ENCODE assay signal across 2 cellular contexts in genomic region chr6:167789358-167789757, GRCh38.
TF ChIP-seq lines count a peak whose summit lies in the region.

No MANE protein-coding gene starts in this region.

TF ChIP-seq in WTC11, 78 proteins besides CTCF, POLR2A, EP300 and RAD21 (continued from another document):
- TF ChIP-seq AR (CRISPR knock-in tag; IDR thresholded peaks at IDR 0.05) (no peak), ATF3 (CRISPR knock-in tag; conservative IDR thresholded peaks at IDR 0.05) (no peak), E2F1 (CRISPR knock-in tag; IDR thresholded peaks at IDR 0.05) (no peak), KAT7 (CRISPR knock-in tag; IDR thresholded peaks at IDR 0.05; ENCODE audit: borderline replicate concordance) (no peak)
- TF ChIP-seq, protein P1, sequence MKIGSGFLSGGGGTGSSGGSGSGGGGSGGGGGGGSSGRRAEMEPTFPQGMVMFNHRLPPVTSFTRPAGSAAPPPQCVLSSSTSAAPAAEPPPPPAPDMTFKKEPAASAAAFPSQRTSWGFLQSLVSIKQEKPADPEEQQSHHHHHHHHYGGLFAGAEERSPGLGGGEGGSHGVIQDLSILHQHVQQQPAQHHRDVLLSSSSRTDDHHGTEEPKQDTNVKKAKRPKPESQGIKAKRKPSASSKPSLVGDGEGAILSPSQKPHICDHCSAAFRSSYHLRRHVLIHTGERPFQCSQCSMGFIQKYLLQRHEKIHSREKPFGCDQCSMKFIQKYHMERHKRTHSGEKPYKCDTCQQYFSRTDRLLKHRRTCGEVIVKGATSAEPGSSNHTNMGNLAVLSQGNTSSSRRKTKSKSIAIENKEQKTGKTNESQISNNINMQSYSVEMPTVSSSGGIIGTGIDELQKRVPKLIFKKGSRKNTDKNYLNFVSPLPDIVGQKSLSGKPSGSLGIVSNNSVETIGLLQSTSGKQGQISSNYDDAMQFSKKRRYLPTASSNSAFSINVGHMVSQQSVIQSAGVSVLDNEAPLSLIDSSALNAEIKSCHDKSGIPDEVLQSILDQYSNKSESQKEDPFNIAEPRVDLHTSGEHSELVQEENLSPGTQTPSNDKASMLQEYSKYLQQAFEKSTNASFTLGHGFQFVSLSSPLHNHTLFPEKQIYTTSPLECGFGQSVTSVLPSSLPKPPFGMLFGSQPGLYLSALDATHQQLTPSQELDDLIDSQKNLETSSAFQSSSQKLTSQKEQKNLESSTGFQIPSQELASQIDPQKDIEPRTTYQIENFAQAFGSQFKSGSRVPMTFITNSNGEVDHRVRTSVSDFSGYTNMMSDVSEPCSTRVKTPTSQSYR (CRISPR knock-in tag; IDR thresholded peaks at IDR 0.05), result no peak

TF ChIP-seq in HepG2, 621 proteins besides CTCF, POLR2A, EP300 and RAD21 (continued from another document and continues in another):
- TF ChIP-seq TBL1XR1 (IDR thresholded peaks at IDR 0.05; ENCODE audit: borderline replicate concordance, low read length, partially characterized antibody) (no peak), PTBP1 (IDR thresholded peaks at IDR 0.05; ENCODE audit: low read depth, low read length, poor library complexity, severe bottlenecking) (no peak), ZBTB26 (CRISPR knock-in tag; IDR thresholded peaks at IDR 0.05; ENCODE audit: borderline replicate concordance) (no peak), ETV5 (CRISPR knock-in tag; IDR thresholded peaks at IDR 0.05; ENCODE audit: borderline replicate concordance) (peak; percentile 36; the same call in 1 of the 2 replicates), SATB2 (CRISPR knock-in tag; IDR thresholded peaks at IDR 0.05) (no peak), RBFOX2 (IDR thresholded peaks at IDR 0.05; ENCODE audit: low read depth, low read length) (no peak), PLRG1 (conservative IDR thresholded peaks at IDR 0.05) (no peak), ERF (CRISPR knock-in tag; IDR thresholded peaks at IDR 0.05) (0 out of 2 replicates have a peak, but pooled peaks have one; percentile 37), SUZ12 (IDR thresholded peaks at IDR 0.05; ENCODE audit: low read depth, low read length) (no peak), HNRNPK (IDR thresholded peaks at IDR 0.05; ENCODE audit: low read depth, low read length, poor library complexity, severe bottlenecking) (no peak), ZSCAN9 (CRISPR knock-in tag; IDR thresholded peaks at IDR 0.05; ENCODE audit: borderline replicate concordance) (no peak), ZNF143 (CRISPR knock-in tag; IDR thresholded peaks at IDR 0.05) (no peak), NR2F6 (IDR thresholded peaks at IDR 0.05) (no peak), NR2F6 (CRISPR knock-in tag; IDR thresholded peaks at IDR 0.05) (peak; percentile 41; the same call in 1 of the 2 replicates), PBX3 (CRISPR knock-in tag; IDR thresholded peaks at IDR 0.05; ENCODE audit: borderline replicate concordance) (no peak), KDM3A (CRISPR knock-in tag; IDR thresholded peaks at IDR 0.05; ENCODE audit: low read depth) (no peak), SP2 (CRISPR knock-in tag; IDR thresholded peaks at IDR 0.05) (no peak), ZMYM4 (CRISPR knock-in tag; IDR thresholded peaks at IDR 0.05) (peak; percentile 17; the same call in 1 of the 2 replicates), KDM4B (CRISPR knock-in tag; IDR thresholded peaks at IDR 0.05) (no peak), ZBTB4 (CRISPR knock-in tag; IDR thresholded peaks at IDR 0.05; ENCODE audit: borderline replicate concordance) (no peak), ARNT (IDR thresholded peaks at IDR 0.05) (no peak), SRY (CRISPR knock-in tag; IDR thresholded peaks at IDR 0.05) (no peak), ZNF136 (CRISPR knock-in tag; IDR thresholded peaks at IDR 0.05; ENCODE audit: low read depth) (no peak), ZNF260 (CRISPR knock-in tag; IDR thresholded peaks at IDR 0.05; ENCODE audit: borderline replicate concordance, low read depth) (no peak), ZBTB1 (CRISPR knock-in tag; IDR thresholded peaks at IDR 0.05; ENCODE audit: borderline replicate concordance) (no peak), LCORL (IDR thresholded peaks at IDR 0.05) (no peak), LCORL (CRISPR knock-in tag; IDR thresholded peaks at IDR 0.05) (no peak), ZBTB21 (CRISPR knock-in tag; IDR thresholded peaks at IDR 0.05) (no peak), RNF2 (conservative IDR thresholded peaks at IDR 0.05; ENCODE audit: low read depth) (no peak), ZNF687 (CRISPR knock-in tag; IDR thresholded peaks at IDR 0.05) (peak; percentile 14; the same call in 1 of the 2 replicates), PRDM4 (CRISPR knock-in tag; IDR thresholded peaks at IDR 0.05; ENCODE audit: borderline replicate concordance) (no peak)
- TF ChIP-seq, protein P2, sequence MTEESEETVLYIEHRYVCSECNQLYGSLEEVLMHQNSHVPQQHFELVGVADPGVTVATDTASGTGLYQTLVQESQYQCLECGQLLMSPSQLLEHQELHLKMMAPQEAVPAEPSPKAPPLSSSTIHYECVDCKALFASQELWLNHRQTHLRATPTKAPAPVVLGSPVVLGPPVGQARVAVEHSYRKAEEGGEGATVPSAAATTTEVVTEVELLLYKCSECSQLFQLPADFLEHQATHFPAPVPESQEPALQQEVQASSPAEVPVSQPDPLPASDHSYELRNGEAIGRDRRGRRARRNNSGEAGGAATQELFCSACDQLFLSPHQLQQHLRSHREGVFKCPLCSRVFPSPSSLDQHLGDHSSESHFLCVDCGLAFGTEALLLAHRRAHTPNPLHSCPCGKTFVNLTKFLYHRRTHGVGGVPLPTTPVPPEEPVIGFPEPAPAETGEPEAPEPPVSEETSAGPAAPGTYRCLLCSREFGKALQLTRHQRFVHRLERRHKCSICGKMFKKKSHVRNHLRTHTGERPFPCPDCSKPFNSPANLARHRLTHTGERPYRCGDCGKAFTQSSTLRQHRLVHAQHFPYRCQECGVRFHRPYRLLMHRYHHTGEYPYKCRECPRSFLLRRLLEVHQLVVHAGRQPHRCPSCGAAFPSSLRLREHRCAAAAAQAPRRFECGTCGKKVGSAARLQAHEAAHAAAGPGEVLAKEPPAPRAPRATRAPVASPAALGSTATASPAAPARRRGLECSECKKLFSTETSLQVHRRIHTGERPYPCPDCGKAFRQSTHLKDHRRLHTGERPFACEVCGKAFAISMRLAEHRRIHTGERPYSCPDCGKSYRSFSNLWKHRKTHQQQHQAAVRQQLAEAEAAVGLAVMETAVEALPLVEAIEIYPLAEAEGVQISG (CRISPR knock-in tag; IDR thresholded peaks at IDR 0.05), result 0 out of 2 replicates have a peak, but pooled peaks have one; percentile 36
- TF ChIP-seq, protein P3, sequence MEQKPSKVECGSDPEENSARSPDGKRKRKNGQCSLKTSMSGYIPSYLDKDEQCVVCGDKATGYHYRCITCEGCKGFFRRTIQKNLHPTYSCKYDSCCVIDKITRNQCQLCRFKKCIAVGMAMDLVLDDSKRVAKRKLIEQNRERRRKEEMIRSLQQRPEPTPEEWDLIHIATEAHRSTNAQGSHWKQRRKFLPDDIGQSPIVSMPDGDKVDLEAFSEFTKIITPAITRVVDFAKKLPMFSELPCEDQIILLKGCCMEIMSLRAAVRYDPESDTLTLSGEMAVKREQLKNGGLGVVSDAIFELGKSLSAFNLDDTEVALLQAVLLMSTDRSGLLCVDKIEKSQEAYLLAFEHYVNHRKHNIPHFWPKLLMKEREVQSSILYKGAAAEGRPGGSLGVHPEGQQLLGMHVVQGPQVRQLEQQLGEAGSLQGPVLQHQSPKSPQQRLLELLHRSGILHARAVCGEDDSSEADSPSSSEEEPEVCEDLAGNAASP (CRISPR knock-in tag; IDR thresholded peaks at IDR 0.05; ENCODE audit: borderline replicate concordance), result peak; percentile 72; the same call in 1 of the 2 replicates
- TF ChIP-seq, protein P4, sequence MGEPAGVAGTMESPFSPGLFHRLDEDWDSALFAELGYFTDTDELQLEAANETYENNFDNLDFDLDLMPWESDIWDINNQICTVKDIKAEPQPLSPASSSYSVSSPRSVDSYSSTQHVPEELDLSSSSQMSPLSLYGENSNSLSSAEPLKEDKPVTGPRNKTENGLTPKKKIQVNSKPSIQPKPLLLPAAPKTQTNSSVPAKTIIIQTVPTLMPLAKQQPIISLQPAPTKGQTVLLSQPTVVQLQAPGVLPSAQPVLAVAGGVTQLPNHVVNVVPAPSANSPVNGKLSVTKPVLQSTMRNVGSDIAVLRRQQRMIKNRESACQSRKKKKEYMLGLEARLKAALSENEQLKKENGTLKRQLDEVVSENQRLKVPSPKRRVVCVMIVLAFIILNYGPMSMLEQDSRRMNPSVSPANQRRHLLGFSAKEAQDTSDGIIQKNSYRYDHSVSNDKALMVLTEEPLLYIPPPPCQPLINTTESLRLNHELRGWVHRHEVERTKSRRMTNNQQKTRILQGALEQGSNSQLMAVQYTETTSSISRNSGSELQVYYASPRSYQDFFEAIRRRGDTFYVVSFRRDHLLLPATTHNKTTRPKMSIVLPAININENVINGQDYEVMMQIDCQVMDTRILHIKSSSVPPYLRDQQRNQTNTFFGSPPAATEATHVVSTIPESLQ (CRISPR knock-in tag; conservative IDR thresholded peaks at IDR 0.05), result no peak
